20 cellular contexts compared by ENCODE assay signal in the genomic region with DNA sequence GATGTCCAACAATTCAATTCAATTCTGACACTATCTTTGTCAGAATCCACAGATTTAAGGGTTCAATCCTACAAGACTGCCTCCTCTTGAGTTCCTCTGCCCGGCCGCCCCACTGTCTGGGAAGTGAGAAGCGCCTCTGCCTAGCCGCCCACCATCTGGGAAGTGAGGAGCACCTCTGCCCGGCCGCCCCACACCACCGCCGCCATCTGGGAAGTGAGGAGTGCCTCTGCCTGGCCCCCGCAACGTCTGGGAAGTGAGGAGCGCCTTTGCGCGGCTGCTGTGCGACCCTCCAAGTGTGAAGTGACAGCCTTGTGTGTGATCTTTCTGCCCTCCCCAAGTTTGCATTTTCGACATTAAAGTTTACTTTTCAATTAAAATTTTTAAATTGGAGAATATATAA.
"Had no signal": no experiment of that assay in that cellular context is flagged by ENCODE, and none has a peak within 500 bp of the region (broad histone marks: within the 10 kb centered on the region; RNA-seq: fewer than 3 reads in every experiment).

No MANE protein-coding gene starts in this region.

- H3K4me3 ChIP-seq: MG63 had no signal

- FAIRE-seq: RCC 7860 had no signal

- H3K4me2 ChIP-seq: SK-N-SH had no signal

- DNase-seq: KBM-7, MG63, NCI-H1092, NCI-H1105 treated with DMSO at 0.1 percent for 48 hours, NCI-H1417 treated with DMSO at 0.1 percent for 48 hours, NCI-H146, NCI-H1694 treated with DMSO at 0.1 percent for 48 hours, NCI-H1930, NCI-H2081, NCI-H2107, NCI-H2227 treated with DMSO at 0.1 percent for 48 hours, NCI-H524 treated with DMSO at 0.1 percent for 48 hours, NCI-H69, NCI-H774, RPMI8226, SHP77, SK-N-SH, SW 1271 had no signal

- H3K27me3 ChIP-seq: MG63 had no signal

- H3K9ac ChIP-seq: SK-N-SH had no signal

- H3K27me3 Mint-ChIP-seq: IgD-negative memory B cell had no signal

- H3K9me3 ChIP-seq: SK-N-SH had no signal
